9 cellular contexts compared by ENCODE assay signal in genomic region chr5:96067902-96068614, GRCh38.
DNase-seq lines count a peak whose midpoint lies in the region; ATAC-seq and TF ChIP-seq lines count a peak whose summit lies in the region.
"Had no signal": no experiment of that assay in that cellular context is flagged by ENCODE, and none has a peak within 500 bp of the region (broad histone marks: within the 10 kb centered on the region; RNA-seq: fewer than 3 reads in every experiment).

No MANE protein-coding gene starts in this region.

- peak overlapping the region; percentile 22 for H3K4me3 Mint-ChIP-seq in T-helper 1 cell treated with Interleukin-12 subunit alpha and Interleukin-12 subunit beta and Interleukin-4 antibody, amounts not matched to agents 30 μg/mL and 1 μg/mL, for 36 hours
- H3K4me3 Mint-ChIP-seq in type B pancreatic cell: no peak overlapping the region

- H3K27ac Mint-ChIP-seq in T-helper 1 cell treated with Interleukin-12 subunit alpha and Interleukin-12 subunit beta and Interleukin-4 antibody, amounts not matched to agents 30 μg/mL and 1 μg/mL, for 36 hours: peak overlapping the region; percentile 89
- H3K27ac Mint-ChIP-seq in type B pancreatic cell: peak overlapping the region; percentile 65

- H3K9me3 ChIP-seq in left ventricle myocardium inferior (replicated peaks) (no peaks in the 10 kb centered on the region), ovary (no peaks in the 10 kb centered on the region), testis (no peaks in the 10 kb centered on the region)

- H3K36me3 Mint-ChIP-seq in T-helper 1 cell treated with Interleukin-12 subunit alpha and Interleukin-12 subunit beta and Interleukin-4 antibody, amounts not matched to agents 30 μg/mL and 1 μg/mL, for 36 hours (ENCODE audit: low read depth): peaks cover 2% of the 10 kb centered on the region
- no peaks in the 10 kb centered on the region for H3K36me3 Mint-ChIP-seq in type B pancreatic cell

- H3K36me3 ChIP-seq in left ventricle myocardium inferior: no peaks in the 10 kb centered on the region
- no peaks in the 10 kb centered on the region for H3K36me3 ChIP-seq in ovary
- H3K36me3 ChIP-seq in testis (ENCODE audit: low read depth, missing control alignments): no peaks in the 10 kb centered on the region

- TF ChIP-seq CTCF in left ventricle myocardium inferior (IDR thresholded peaks at IDR 0.05; ENCODE audit: borderline replicate concordance): no peak
- TF ChIP-seq CTCF in fibroblast of villous mesenchyme (IDR thresholded peaks at IDR 0.05; ENCODE audit: insufficient read depth, low read depth, low read length): no peak
- TF ChIP-seq CTCF in type B pancreatic cell (conservative IDR thresholded peaks at IDR 0.05): no peak
- TF ChIP-seq CTCF in ovary (IDR thresholded peaks at IDR 0.05): no peak
- TF ChIP-seq CTCF in testis (IDR thresholded peaks at IDR 0.05): no peak

- 74 to 85% (median 83%) methylated on average over 6 of the region's 6 CpGs for WGBS in ovary, 3 donors
- 76 to 83% methylated on average over 6 of the region's 6 CpGs for WGBS in testis, 2 donors

- no peak for DNase-seq in left cardiac atrium
- DNase-seq in left ventricle myocardium inferior: no peak
- peak; percentile 90 for DNase-seq in fibroblast of villous mesenchyme (ENCODE audit: low read depth)
- no peak for DNase-seq in type B pancreatic cell (ENCODE audit: extremely low spot score, unreplicated experiment)
- DNase-seq in ovary: no peak
- DNase-seq in testis: no peak
- DNase-seq: NCI-H526 had no signal

- peaks cover 31% of the 10 kb centered on the region for H3K4me1 Mint-ChIP-seq in T-helper 1 cell treated with Interleukin-12 subunit alpha and Interleukin-12 subunit beta and Interleukin-4 antibody, amounts not matched to agents 30 μg/mL and 1 μg/mL, for 36 hours (ENCODE audit: low read depth)
- H3K4me1 Mint-ChIP-seq in type B pancreatic cell (ENCODE audit: unreplicated experiment): peaks cover 17% of the 10 kb centered on the region

- no peak for TF ChIP-seq EP300 in ovary (IDR thresholded peaks at IDR 0.05)

- H3K27ac ChIP-seq in left ventricle myocardium inferior (replicated peaks) (no peak overlapping the region), ovary (no peak overlapping the region), testis (no peak overlapping the region)

- H3K27me3 Mint-ChIP-seq in T-helper 1 cell treated with Interleukin-12 subunit alpha and Interleukin-12 subunit beta and Interleukin-4 antibody, amounts not matched to agents 30 μg/mL and 1 μg/mL, for 36 hours (ENCODE audit: low read depth): no peaks in the 10 kb centered on the region
- no peaks in the 10 kb centered on the region for H3K27me3 Mint-ChIP-seq in type B pancreatic cell

- no peak for TF ChIP-seq POLR2A in ovary (IDR thresholded peaks at IDR 0.05)
- TF ChIP-seq POLR2A in testis (IDR thresholded peaks at IDR 0.05): no peak

- H3K4me1 ChIP-seq in left ventricle myocardium inferior (peaks cover 10% of the 10 kb centered on the region), ovary (ENCODE audit: insufficient read depth) (peaks cover 3% of the 10 kb centered on the region), testis (no peaks in the 10 kb centered on the region)

- H3K27me3 ChIP-seq in left ventricle myocardium inferior (ENCODE audit: low read depth) (no peaks in the 10 kb centered on the region), ovary (no peaks in the 10 kb centered on the region), testis (no peaks in the 10 kb centered on the region)

- H3K4me3 ChIP-seq in left ventricle myocardium inferior: no peak overlapping the region
- no peak overlapping the region for H3K4me3 ChIP-seq in fibroblast of villous mesenchyme (ENCODE audit: low read depth, low read length)
- no peak overlapping the region for H3K4me3 ChIP-seq in ovary
- no peak overlapping the region for H3K4me3 ChIP-seq in testis

- ATAC-seq in left cardiac atrium (peak; percentile 8 to 80), HG03469 (IDR thresholded peaks at IDR 0.05; ENCODE audit: unreplicated experiment) (no peak)

- no peaks in the 10 kb centered on the region for H3K9me3 Mint-ChIP-seq in T-helper 1 cell treated with Interleukin-12 subunit alpha and Interleukin-12 subunit beta and Interleukin-4 antibody, amounts not matched to agents 30 μg/mL and 1 μg/mL, for 36 hours
- no peaks in the 10 kb centered on the region for H3K9me3 Mint-ChIP-seq in type B pancreatic cell

- intact Hi-C loops in left cardiac atrium (cut with DNase I) (no loop called here), left ventricle myocardium inferior (cut with micrococcal nuclease) (no loop called here), ovary (cut with DNase I) (no loop called here), testis (cut with DNase I; ENCODE audit: low total_unique reads) (no loop called here)
